Comparison of ENCODE assay signal across 8 cellular contexts in the genomic region with DNA sequence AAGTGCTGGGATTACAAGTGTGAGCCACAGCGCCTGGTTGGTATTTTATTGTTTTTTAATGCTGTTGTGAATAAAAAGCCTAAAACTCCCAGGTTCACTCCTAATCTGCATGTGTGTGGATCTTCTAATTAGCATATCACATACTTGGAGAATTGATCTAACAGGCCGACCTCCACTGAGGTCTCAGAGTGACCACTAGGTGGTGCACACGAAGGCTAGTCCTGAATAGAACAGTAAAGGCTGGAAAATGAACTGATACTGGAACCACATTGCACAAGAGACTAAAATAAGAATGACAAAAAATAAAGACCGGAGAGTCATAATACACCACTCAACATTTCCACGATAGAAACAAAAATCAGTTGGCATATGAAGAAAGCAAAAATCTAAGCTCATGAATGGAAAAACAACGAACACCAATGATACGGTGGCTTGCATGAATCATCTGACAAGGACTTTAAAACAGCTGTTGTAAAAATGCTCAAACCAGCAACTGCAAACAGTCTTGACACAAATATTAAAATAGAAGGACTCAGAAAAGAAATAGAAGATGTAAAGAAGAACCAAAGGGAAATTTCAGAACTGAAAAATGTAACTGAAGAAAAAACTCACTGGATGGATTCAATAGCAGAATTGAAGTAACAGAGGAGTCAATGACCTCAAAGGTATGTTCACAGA. TPM values are rescaled to one million over a fixed set of nuclear protein-coding genes. Genes with fewer than 3 reads are reported as not detected.
A peak's percentile ranks its signal among the peaks of the same experiment; 100 is the strongest.
DNase-seq lines count a peak whose midpoint lies in the region; ATAC-seq, FAIRE-seq and TF ChIP-seq lines count a peak whose summit lies in the region.

No MANE protein-coding gene starts in this region.

- intact Hi-C loops in endothelial cell of umbilical vein (cut with micrococcal nuclease), result loop anchor here (2.0 to 10.0 kb wide), 2 partner anchors 51 to 225 kb away; a partner anchor contains a TSS
- intact Hi-C loops in prostate gland (cut with DNase I), result no loop called here

- H3K36me3 ChIP-seq in endothelial cell of umbilical vein (ENCODE audit: control insufficient read depth in 2 of 2, extremely low read depth in 1 of 2, insufficient read depth in 2 of 2, low read length in 2 of 2) (no peaks in the 10 kb centered on the region), prostate gland (no peaks in the 10 kb centered on the region)

- dilution Hi-C loops in endothelial cell of umbilical vein (cut with MboI; ENCODE audit: extremely low pct_ligation_motif_present, low sequenced_read_pairs), result no loop called here

- TF ChIP-seq POLR2A in endothelial cell of umbilical vein (IDR thresholded peaks at IDR 0.05; ENCODE audit: low read depth, low read length), result no peak
- TF ChIP-seq POLR2A in prostate gland (IDR thresholded peaks at IDR 0.05), result no peak

- peaks cover 13% of the 10 kb centered on the region for H3K9me3 Mint-ChIP-seq in activated CD4-positive, alpha-beta T cell treated with anti-CD3 and anti-CD28 coated beads, Interleukin-2, amount 10 ng/mL, durations not matched to agents 7 days and 5 days

- no peak for DNase-seq in AG09319 (ENCODE audit: extremely low read depth, low read depth)
- no peak for DNase-seq in GM13977 (ENCODE audit: low spot score)
- peak; percentile 39 for DNase-seq in SK-N-DZ (ENCODE audit: low spot score)
- peak; percentile 53 for DNase-seq in endothelial cell of umbilical vein (ENCODE audit: low read depth, low spot score)
- DNase-seq in prostate gland (ENCODE audit: low spot score), result no peak
- no peak for DNase-seq in OCI-M2 (lab: John Stamatoyannopoulos, UW; ENCODE audit: unreplicated experiment)
- no peak for DNase-seq in activated CD4-positive, alpha-beta T cell treated with anti-CD3 and anti-CD28 coated beads, Interleukin-2, amount 10 ng/mL, durations not matched to agents 7 days and 5 days

- peak; percentile 87 for FAIRE-seq in endothelial cell of umbilical vein (lab: Jason Lieb, UNC)

- H3K36me3 Mint-ChIP-seq in activated CD4-positive, alpha-beta T cell treated with anti-CD3 and anti-CD28 coated beads, Interleukin-2, amount 10 ng/mL, durations not matched to agents 7 days and 5 days (ENCODE audit: low read depth), result peaks cover 13% of the 10 kb centered on the region

- CTCF ChIA-PET in endothelial cell of umbilical vein (lab: Charles Lee), result interaction anchor here (0.7 to 2.4 kb wide), 5 partner anchors 9 to 50 kb away, joined by 3 to 14 read pairs (median 3); no protein-coding TSS in a partner anchor
- CTCF ChIA-PET in activated CD4-positive, alpha-beta T cell treated with anti-CD3 and anti-CD28 coated beads, Interleukin-2, amount 10 ng/mL, durations not matched to agents 7 days and 5 days (lab: Charles Lee), result no interaction called here

- H3K4me3 ChIP-seq in endothelial cell of umbilical vein (replicated peaks in 1 of 3; ENCODE audit: insufficient read depth in 1 of 3, low read depth in 1 of 3, low read length in 3 of 3) (no peak overlapping the region), prostate gland (no peak overlapping the region)

- H3K27me3 ChIP-seq in endothelial cell of umbilical vein (ENCODE audit: control insufficient read depth in 2 of 2, insufficient read depth in 2 of 2, low read length in 2 of 2) (peaks cover 7 to 8% of the 10 kb centered on the region in 2 experiments), prostate gland (replicated peaks; ENCODE audit: insufficient read depth) (no peaks in the 10 kb centered on the region)

- H3K79me2 ChIP-seq in endothelial cell of umbilical vein (ENCODE audit: control insufficient read depth, insufficient read depth, low read length), result no peaks in the 10 kb centered on the region

- peaks cover 4% of the 10 kb centered on the region for H3K4me1 ChIP-seq in endothelial cell of umbilical vein (ENCODE audit: control insufficient read depth, extremely low read depth, insufficient read depth, low read length)
- H3K4me1 ChIP-seq in prostate gland (replicated peaks), result peaks cover 8% of the 10 kb centered on the region

- H2AFZ ChIP-seq in endothelial cell of umbilical vein (ENCODE audit: low read depth, low read length), result no peak overlapping the region

- POLR2A ChIA-PET in endothelial cell of umbilical vein (lab: Charles Lee), result no interaction called here
- POLR2A ChIA-PET in activated CD4-positive, alpha-beta T cell treated with anti-CD3 and anti-CD28 coated beads, Interleukin-2, amount 10 ng/mL, durations not matched to agents 7 days and 5 days (lab: Charles Lee), result no interaction called here

- no peak for ATAC-seq in GM18907 (IDR thresholded peaks at IDR 0.05; ENCODE audit: unreplicated experiment)

- no peak overlapping the region for H3K4me2 ChIP-seq in endothelial cell of umbilical vein (ENCODE audit: insufficient read depth, low read length)

- no peak overlapping the region for H3K27ac Mint-ChIP-seq in activated CD4-positive, alpha-beta T cell treated with anti-CD3 and anti-CD28 coated beads, Interleukin-2, amount 10 ng/mL, durations not matched to agents 7 days and 5 days

- no TSS peak for BruUV-seq in endothelial cell of umbilical vein (replicated peaks; lab: Mats Ljungman, UMichigan)

- H3K4me3 Mint-ChIP-seq in activated CD4-positive, alpha-beta T cell treated with anti-CD3 and anti-CD28 coated beads, Interleukin-2, amount 10 ng/mL, durations not matched to agents 7 days and 5 days, result no peak overlapping the region

- H3K4me1 Mint-ChIP-seq in activated CD4-positive, alpha-beta T cell treated with anti-CD3 and anti-CD28 coated beads, Interleukin-2, amount 10 ng/mL, durations not matched to agents 7 days and 5 days, result peaks cover 20% of the 10 kb centered on the region

- no peak overlapping the region for H3K9ac ChIP-seq in endothelial cell of umbilical vein (replicated peaks; ENCODE audit: extremely low read depth, insufficient read depth, low read length)

- no peaks in the 10 kb centered on the region for H3K9me1 ChIP-seq in endothelial cell of umbilical vein (replicated peaks; ENCODE audit: control insufficient read depth, extremely low read depth, insufficient read depth, low read length)

- peak; percentile 60 for TF ChIP-seq CTCF in AG09319 (IDR thresholded peaks at IDR 0.05; ENCODE audit: low read depth, low read length)
- TF ChIP-seq CTCF in GM13977 (IDR thresholded peaks at IDR 0.05; ENCODE audit: extremely low read depth, insufficient read depth, missing control alignments), result peak; percentile 47
- TF ChIP-seq CTCF in endothelial cell of umbilical vein (IDR thresholded peaks at IDR 0.05; ENCODE audit: extremely low read depth in 1 of 2, insufficient read depth in 1 of 2, low read depth in 1 of 2, low read length in 2 of 2), result peak; percentile 68 to 80
- TF ChIP-seq CTCF in prostate gland (IDR thresholded peaks at IDR 0.05), result peak in 3 of 4 experiments; percentile 35 to 54 (median 40)

- no peaks in the 10 kb centered on the region for H3K9me3 ChIP-seq in endothelial cell of umbilical vein (replicated peaks; ENCODE audit: control insufficient read depth, insufficient read depth, low read length)
- H3K9me3 ChIP-seq in prostate gland, result no peaks in the 10 kb centered on the region

- peaks cover 9% of the 10 kb centered on the region for H3K27me3 Mint-ChIP-seq in activated CD4-positive, alpha-beta T cell treated with anti-CD3 and anti-CD28 coated beads, Interleukin-2, amount 10 ng/mL, durations not matched to agents 7 days and 5 days

- H4K20me1 ChIP-seq in endothelial cell of umbilical vein (replicated peaks; ENCODE audit: control insufficient read depth, extremely low read depth, insufficient read depth, low read length), result no peaks in the 10 kb centered on the region

- in situ Hi-C loops in GM13977 (cut with MboI; ENCODE audit: low pct_unique_long_range_greater_than_20kb, low sequenced_read_pairs, unreplicated experiment), result no loop called here

- 64% methylated on average over 7 of the region's 7 CpGs for WGBS in prostate gland

- H3K27ac ChIP-seq in endothelial cell of umbilical vein (ENCODE audit: insufficient read depth, low read depth, low read length), result no peak overlapping the region
- no peak overlapping the region for H3K27ac ChIP-seq in prostate gland

TF ChIP-seq in endothelial cell of umbilical vein, 7 proteins besides CTCF, POLR2A, EP300 and RAD21:
- TF ChIP-seq JUN (IDR thresholded peaks at IDR 0.05; ENCODE audit: borderline replicate concordance, insufficient read depth, insufficient read length, low read depth), result no peak
- no peak for TF ChIP-seq MYC (IDR thresholded peaks at IDR 0.05; ENCODE audit: low read depth, low read length)
TF ChIP-seq in endothelial cell of umbilical vein: peak in this region for 0.

RNA-seq across cellular contexts. Expression of a gene that starts 19.2 kb away (rescaled TPM):
- 74.5 and 74.6 TPM in 2 replicates for polyA plus RNA-seq in SK-N-DZ (2014; cell fraction: cytosol; rRNA removed)
- 113 and 127 TPM in 2 replicates for polyA plus RNA-seq in SK-N-DZ (2014; cell fraction: nucleus; rRNA removed)
- total RNA-seq in endothelial cell of umbilical vein (185 and 219 TPM in 2 replicates), prostate gland (100 to 1,000 TPM; 126 to 183 TPM)
- polyA plus RNA-seq in endothelial cell of umbilical vein, result 131 and 172 TPM in 2 replicates
- 57.5 and 89.5 TPM in 2 replicates for polyA plus RNA-seq in endothelial cell of umbilical vein (2011; cell fraction: cytosol; rRNA removed)
- polyA plus RNA-seq in endothelial cell of umbilical vein (2011; cell fraction: nucleus; rRNA removed), result 94.6 and 107 TPM in 2 replicates
- 42.1 and 86.7 TPM in 2 replicates for polyA plus RNA-seq in endothelial cell of umbilical vein (2012)
- 33.9 and 43.9 TPM in 2 replicates for polyA minus RNA-seq in endothelial cell of umbilical vein
- 25.2 TPM for polyA minus RNA-seq in endothelial cell of umbilical vein (2011; cell fraction: cytosol; rRNA and poly(A)+ RNA removed)
- polyA minus RNA-seq in endothelial cell of umbilical vein (2011; cell fraction: nucleus; rRNA and poly(A)+ RNA removed), result 23.0 and 58.6 TPM in 2 replicates
- total RNA-seq in activated CD4-positive, alpha-beta T cell treated with anti-CD3 and anti-CD28 coated beads, Interleukin-2, amount 10 ng/mL, durations not matched to agents 7 days and 5 days, result 10 to 100 TPM; 39.7 to 44.7 TPM

RNA-seq across cellular contexts. Expression of a gene that starts 32.8 kb away (rescaled TPM):
- polyA plus RNA-seq in SK-N-DZ (2014; cell fraction: cytosol; rRNA removed), result not detected in 2 replicates
- polyA plus RNA-seq in SK-N-DZ (2014; cell fraction: nucleus; rRNA removed), result not detected in 2 replicates
- 0.12 and 0.15 TPM in 2 replicates for total RNA-seq in endothelial cell of umbilical vein
- 0.06 TPM in 2 replicates for polyA plus RNA-seq in endothelial cell of umbilical vein
- not detected in 2 replicates for polyA plus RNA-seq in endothelial cell of umbilical vein (2011; cell fraction: cytosol; rRNA removed)
- polyA plus RNA-seq in endothelial cell of umbilical vein (2011; cell fraction: nucleus; rRNA removed), result 0.26 and 0.28 TPM in 2 replicates
- 0.04 TPM in 1 of 2 replicates, not detected in the other for polyA plus RNA-seq in endothelial cell of umbilical vein (2012)
- polyA minus RNA-seq in endothelial cell of umbilical vein, result 0.06 TPM in 1 of 2 replicates, not detected in the other
- polyA minus RNA-seq in endothelial cell of umbilical vein (2011; cell fraction: cytosol; rRNA and poly(A)+ RNA removed), result not detected
- 0.14 TPM in 1 of 2 replicates, not detected in the other for polyA minus RNA-seq in endothelial cell of umbilical vein (2011; cell fraction: nucleus; rRNA and poly(A)+ RNA removed)
- total RNA-seq in prostate gland, result under 1 TPM in 1 of 2 donors, not detected in 1; 0.68 TPM
- not detected for total RNA-seq in activated CD4-positive, alpha-beta T cell treated with anti-CD3 and anti-CD28 coated beads, Interleukin-2, amount 10 ng/mL, durations not matched to agents 7 days and 5 days

Comparison
In these comparisons a context has a peak if more than half of its experiments do, and no peak if none do; other contexts are left out.
1. DNase-seq: peak in SK-N-DZ (single experiment) and endothelial cell of umbilical vein (single experiment); none in AG09319 (single experiment), GM13977 (single experiment), prostate gland (single experiment), OCI-M2 (single experiment) and activated CD4-positive, alpha-beta T cell treated with anti-CD3 and anti-CD28 coated beads, Interleukin-2, amount 10 ng/mL, durations not matched to agents 7 days and 5 days (single experiment).
2. Peak in every context shown above with its lines, with median percentiles within 50 percentile points of each other: CTCF ChIP-seq.